ENCODE assay signal across 1 cellular context in the genomic region with DNA sequence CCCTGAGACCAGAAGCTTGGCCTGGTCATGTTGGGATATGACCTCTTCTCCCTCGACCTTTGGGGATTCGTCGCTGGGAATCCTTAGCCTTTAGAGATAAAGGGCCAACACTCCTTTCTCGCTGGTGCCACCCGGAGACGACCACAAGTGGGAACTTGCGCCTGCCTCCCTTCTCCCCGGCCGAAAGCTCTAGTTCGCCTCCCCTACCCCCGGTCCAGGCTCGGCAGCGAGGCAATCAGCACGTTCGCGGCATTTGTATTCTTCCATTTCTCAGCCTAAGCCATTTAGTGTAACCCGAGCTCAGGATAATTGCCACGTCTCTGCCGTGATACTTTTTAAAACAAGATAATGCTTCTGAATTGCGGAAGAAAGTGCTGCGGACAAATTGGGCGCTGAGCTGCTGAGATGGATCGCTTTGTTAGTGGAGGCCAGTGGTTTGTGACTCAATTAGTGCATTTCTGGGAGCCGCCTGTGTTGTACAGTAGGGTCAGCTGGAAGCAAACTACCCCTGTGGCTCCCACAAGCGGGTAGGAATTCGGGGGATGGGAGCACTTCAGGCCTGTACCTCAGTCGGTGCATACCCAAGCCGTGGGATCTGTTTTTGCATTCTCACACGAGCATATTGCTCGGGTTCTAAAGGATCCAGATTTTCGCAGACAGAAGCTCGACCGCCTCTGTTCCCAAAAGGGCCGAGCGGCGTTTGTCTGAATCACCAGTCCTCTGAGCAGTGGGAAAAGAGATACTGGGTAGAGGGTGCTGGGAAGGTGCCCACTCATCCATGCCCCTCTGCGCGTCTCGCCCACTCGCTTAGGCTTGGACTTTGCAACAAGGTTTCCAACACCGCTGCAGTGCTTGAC.
TF ChIP-seq lines count a peak whose summit lies in the region.

No MANE protein-coding gene starts in this region.

TF ChIP-seq in GM12878, 131 proteins besides CTCF, POLR2A, EP300 and RAD21 (continued from another document):
- TF ChIP-seq, protein P1, sequence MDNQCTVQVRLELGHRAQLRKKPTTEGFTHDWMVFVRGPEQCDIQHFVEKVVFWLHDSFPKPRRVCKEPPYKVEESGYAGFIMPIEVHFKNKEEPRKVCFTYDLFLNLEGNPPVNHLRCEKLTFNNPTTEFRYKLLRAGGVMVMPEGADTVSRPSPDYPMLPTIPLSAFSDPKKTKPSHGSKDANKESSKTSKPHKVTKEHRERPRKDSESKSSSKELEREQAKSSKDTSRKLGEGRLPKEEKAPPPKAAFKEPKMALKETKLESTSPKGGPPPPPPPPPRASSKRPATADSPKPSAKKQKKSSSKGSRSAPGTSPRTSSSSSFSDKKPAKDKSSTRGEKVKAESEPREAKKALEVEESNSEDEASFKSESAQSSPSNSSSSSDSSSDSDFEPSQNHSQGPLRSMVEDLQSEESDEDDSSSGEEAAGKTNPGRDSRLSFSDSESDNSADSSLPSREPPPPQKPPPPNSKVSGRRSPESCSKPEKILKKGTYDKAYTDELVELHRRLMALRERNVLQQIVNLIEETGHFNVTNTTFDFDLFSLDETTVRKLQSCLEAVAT (IDR thresholded peaks at IDR 0.05) = no peak
- no peak for TF ChIP-seq CHD2 (IDR thresholded peaks at IDR 0.05; ENCODE audit: borderline replicate concordance, low read depth, low read length)
- no peak for TF ChIP-seq STAT1 (conservative IDR thresholded peaks at IDR 0.05)
- TF ChIP-seq SMC3 (IDR thresholded peaks at IDR 0.05; ENCODE audit: borderline replicate concordance, low read length) = no peak
- TF ChIP-seq, protein P2, sequence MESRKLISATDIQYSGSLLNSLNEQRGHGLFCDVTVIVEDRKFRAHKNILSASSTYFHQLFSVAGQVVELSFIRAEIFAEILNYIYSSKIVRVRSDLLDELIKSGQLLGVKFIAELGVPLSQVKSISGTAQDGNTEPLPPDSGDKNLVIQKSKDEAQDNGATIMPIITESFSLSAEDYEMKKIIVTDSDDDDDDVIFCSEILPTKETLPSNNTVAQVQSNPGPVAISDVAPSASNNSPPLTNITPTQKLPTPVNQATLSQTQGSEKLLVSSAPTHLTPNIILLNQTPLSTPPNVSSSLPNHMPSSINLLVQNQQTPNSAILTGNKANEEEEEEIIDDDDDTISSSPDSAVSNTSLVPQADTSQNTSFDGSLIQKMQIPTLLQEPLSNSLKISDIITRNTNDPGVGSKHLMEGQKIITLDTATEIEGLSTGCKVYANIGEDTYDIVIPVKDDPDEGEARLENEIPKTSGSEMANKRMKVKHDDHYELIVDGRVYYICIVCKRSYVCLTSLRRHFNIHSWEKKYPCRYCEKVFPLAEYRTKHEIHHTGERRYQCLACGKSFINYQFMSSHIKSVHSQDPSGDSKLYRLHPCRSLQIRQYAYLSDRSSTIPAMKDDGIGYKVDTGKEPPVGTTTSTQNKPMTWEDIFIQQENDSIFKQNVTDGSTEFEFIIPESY (IDR thresholded peaks at IDR 0.05) = no peak
- TF ChIP-seq LARP7 (IDR thresholded peaks at IDR 0.05) = no peak
- no peak for TF ChIP-seq SP1 (IDR thresholded peaks at IDR 0.05; ENCODE audit: low read depth, low read length)
- TF ChIP-seq, protein P3, sequence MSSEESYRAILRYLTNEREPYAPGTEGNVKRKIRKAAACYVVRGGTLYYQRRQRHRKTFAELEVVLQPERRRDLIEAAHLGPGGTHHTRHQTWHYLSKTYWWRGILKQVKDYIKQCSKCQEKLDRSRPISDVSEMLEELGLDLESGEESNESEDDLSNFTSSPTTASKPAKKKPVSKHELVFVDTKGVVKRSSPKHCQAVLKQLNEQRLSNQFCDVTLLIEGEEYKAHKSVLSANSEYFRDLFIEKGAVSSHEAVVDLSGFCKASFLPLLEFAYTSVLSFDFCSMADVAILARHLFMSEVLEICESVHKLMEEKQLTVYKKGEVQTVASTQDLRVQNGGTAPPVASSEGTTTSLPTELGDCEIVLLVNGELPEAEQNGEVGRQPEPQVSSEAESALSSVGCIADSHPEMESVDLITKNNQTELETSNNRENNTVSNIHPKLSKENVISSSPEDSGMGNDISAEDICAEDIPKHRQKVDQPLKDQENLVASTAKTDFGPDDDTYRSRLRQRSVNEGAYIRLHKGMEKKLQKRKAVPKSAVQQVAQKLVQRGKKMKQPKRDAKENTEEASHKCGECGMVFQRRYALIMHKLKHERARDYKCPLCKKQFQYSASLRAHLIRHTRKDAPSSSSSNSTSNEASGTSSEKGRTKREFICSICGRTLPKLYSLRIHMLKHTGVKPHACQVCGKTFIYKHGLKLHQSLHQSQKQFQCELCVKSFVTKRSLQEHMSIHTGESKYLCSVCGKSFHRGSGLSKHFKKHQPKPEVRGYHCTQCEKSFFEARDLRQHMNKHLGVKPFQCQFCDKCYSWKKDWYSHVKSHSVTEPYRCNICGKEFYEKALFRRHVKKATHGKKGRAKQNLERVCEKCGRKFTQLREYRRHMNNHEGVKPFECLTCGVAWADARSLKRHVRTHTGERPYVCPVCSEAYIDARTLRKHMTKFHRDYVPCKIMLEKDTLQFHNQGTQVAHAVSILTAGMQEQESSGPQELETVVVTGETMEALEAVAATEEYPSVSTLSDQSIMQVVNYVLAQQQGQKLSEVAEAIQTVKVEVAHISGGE (CRISPR knock-in tag; IDR thresholded peaks at IDR 0.05) = no peak
